In genomic region chr1:25561426-25562100, GRCh38 we compare ENCODE assay signal across 9 cellular contexts. TPM values are rescaled to one million over a fixed set of nuclear protein-coding genes. Genes with fewer than 3 reads are reported as not detected.
DNase-seq lines count a peak whose midpoint lies in the region; ATAC-seq and TF ChIP-seq lines count a peak whose summit lies in the region.
"Had no signal": no experiment of that assay in that cellular context is flagged by ENCODE, and none has a peak within 500 bp of the region (broad histone marks: within the 10 kb centered on the region; RNA-seq: fewer than 3 reads in every experiment).

No MANE protein-coding gene starts in this region.

- peaks cover 7% of the 10 kb centered on the region for H3K36me3 ChIP-seq in thoracic aorta

- peak overlapping the region; percentile 82 for H3K4me3 Mint-ChIP-seq in activated T-cell treated with anti-CD3 and anti-CD28 coated beads, Interleukin-2, amount 50 U/mL, for 4 hours
- peak overlapping the region; percentile 8 for H3K4me3 Mint-ChIP-seq in activated T-helper 2 cell treated with anti-CD3 and anti-CD28 coated beads, Interferon-gamma antibody, Interleukin-2, Interleukin-4, amounts not matched to agents 10 μg/mL and 5 μg/mL and 100 μg/mL, durations not matched to agents 14 hours and 24 hours and 36 hours (ENCODE audit: low read depth)

- TF ChIP-seq CTCF in thoracic aorta (IDR thresholded peaks at IDR 0.05), result no peak

- H3K4me3 ChIP-seq in thoracic aorta, result no peak overlapping the region

- H3K27ac ChIP-seq in layer of hippocampus (ENCODE audit: low read depth, low read length) (peak overlapping the region; percentile 99), thoracic aorta (peak overlapping the region; percentile 41)

- H3K27me3 ChIP-seq in layer of hippocampus (ENCODE audit: control insufficient read depth, insufficient read depth, low read length) (no peaks in the 10 kb centered on the region), thoracic aorta (replicated peaks; ENCODE audit: insufficient read depth) (no peaks in the 10 kb centered on the region)

- peak overlapping the region; percentile 28 for H3K27ac Mint-ChIP-seq in activated T-helper 2 cell treated with anti-CD3 and anti-CD28 coated beads, Interferon-gamma antibody, Interleukin-2, Interleukin-4, amounts not matched to agents 10 μg/mL and 5 μg/mL and 100 μg/mL, durations not matched to agents 14 hours and 24 hours and 36 hours

- H3K27me3 Mint-ChIP-seq in activated T-cell treated with anti-CD3 and anti-CD28 coated beads, Interleukin-2, amount 50 U/mL, for 4 hours (ENCODE audit: low read depth), result no peaks in the 10 kb centered on the region
- H3K27me3 Mint-ChIP-seq in activated T-helper 2 cell treated with anti-CD3 and anti-CD28 coated beads, Interferon-gamma antibody, Interleukin-2, Interleukin-4, amounts not matched to agents 10 μg/mL and 5 μg/mL and 100 μg/mL, durations not matched to agents 14 hours and 24 hours and 36 hours (ENCODE audit: low read depth), result no peaks in the 10 kb centered on the region

- no peak for ATAC-seq in activated T-cell treated with anti-CD3 and anti-CD28 coated beads, Interleukin-2, amount 50 U/mL, for 4 hours
- ATAC-seq in thoracic aorta (ENCODE audit: insufficient number of reproducible peaks, low FRiP score, low read depth) (no peak), GM18519 (IDR thresholded peaks at IDR 0.05; ENCODE audit: low FRiP score, unreplicated experiment) (no peak)

- no peak for DNase-seq in activated T-cell treated with anti-CD3 and anti-CD28 coated beads, Interleukin-2, amount 50 U/mL, for 4 hours
- DNase-seq in activated T-cell treated with anti-CD3 and anti-CD28 coated beads for 4 hours, result no peak
- no peak for DNase-seq in activated T-helper 2 cell treated with anti-CD3 and anti-CD28 coated beads, Interferon-gamma antibody, Interleukin-2, Interleukin-4, amounts not matched to agents 10 μg/mL and 5 μg/mL and 100 μg/mL, durations not matched to agents 14 hours and 24 hours and 36 hours (ENCODE audit: low spot score)
- no peak for DNase-seq in thoracic aorta (ENCODE audit: low spot score)
- DNase-seq in activated CD4-positive, CD25-positive, alpha-beta regulatory T cell (lab: John Stamatoyannopoulos, UW), result no peak
- no peak for DNase-seq in NCI-H524 (lab: John Stamatoyannopoulos, UW)
- DNase-seq: NCI-H82 had no signal

- peaks cover 15 to 45% of the 10 kb centered on the region in 2 donors for H3K4me1 ChIP-seq in thoracic aorta (ENCODE audit: control insufficient read depth in 1 of 2, low read depth in 2 of 2)

- H3K4me1 Mint-ChIP-seq in activated T-cell treated with anti-CD3 and anti-CD28 coated beads, Interleukin-2, amount 50 U/mL, for 4 hours (ENCODE audit: low read depth), result peaks cover 94% of the 10 kb centered on the region
- H3K4me1 Mint-ChIP-seq in activated T-helper 2 cell treated with anti-CD3 and anti-CD28 coated beads, Interferon-gamma antibody, Interleukin-2, Interleukin-4, amounts not matched to agents 10 μg/mL and 5 μg/mL and 100 μg/mL, durations not matched to agents 14 hours and 24 hours and 36 hours (ENCODE audit: low read depth), result peaks cover 38% of the 10 kb centered on the region

- H3K9me3 Mint-ChIP-seq in activated T-cell treated with anti-CD3 and anti-CD28 coated beads, Interleukin-2, amount 50 U/mL, for 4 hours, result no peaks in the 10 kb centered on the region
- H3K9me3 Mint-ChIP-seq in activated T-helper 2 cell treated with anti-CD3 and anti-CD28 coated beads, Interferon-gamma antibody, Interleukin-2, Interleukin-4, amounts not matched to agents 10 μg/mL and 5 μg/mL and 100 μg/mL, durations not matched to agents 14 hours and 24 hours and 36 hours, result no peaks in the 10 kb centered on the region

- no peaks in the 10 kb centered on the region for H3K9me3 ChIP-seq in thoracic aorta

- intact Hi-C loops in activated T-helper 2 cell treated with anti-CD3 and anti-CD28 coated beads, Interferon-gamma antibody, Interleukin-2, Interleukin-4, amounts not matched to agents 10 μg/mL and 5 μg/mL and 100 μg/mL, durations not matched to agents 14 hours and 24 hours and 36 hours (cut with micrococcal nuclease), result no loop called here

- no peaks in the 10 kb centered on the region for H3K36me3 Mint-ChIP-seq in activated T-cell treated with anti-CD3 and anti-CD28 coated beads, Interleukin-2, amount 50 U/mL, for 4 hours (ENCODE audit: insufficient read depth)
- peaks cover 10% of the 10 kb centered on the region for H3K36me3 Mint-ChIP-seq in activated T-helper 2 cell treated with anti-CD3 and anti-CD28 coated beads, Interferon-gamma antibody, Interleukin-2, Interleukin-4, amounts not matched to agents 10 μg/mL and 5 μg/mL and 100 μg/mL, durations not matched to agents 14 hours and 24 hours and 36 hours (ENCODE audit: low read depth)

RNA-seq across cellular contexts. Expression of gene LDLRAP1, which starts 18.2 kb away (rescaled TPM):
- 10 to 100 TPM in 1 of 3 donors, 1 to 10 TPM in 2; 7.6 to 11.4 (median 9.2) TPM for total RNA-seq in activated T-cell treated with anti-CD3 and anti-CD28 coated beads, Interleukin-2, amount 50 U/mL, for 4 hours
- total RNA-seq in activated T-helper 2 cell treated with anti-CD3 and anti-CD28 coated beads, Interferon-gamma antibody, Interleukin-2, Interleukin-4, amounts not matched to agents 10 μg/mL and 5 μg/mL and 100 μg/mL, durations not matched to agents 14 hours and 24 hours and 36 hours, result 6.3 and 7.2 TPM in 2 replicates
- 10 to 100 TPM; 35.2 to 55.2 TPM for total RNA-seq in thoracic aorta

RNA-seq across cellular contexts. Expression of gene MAN1C1, which starts 55.0 kb away (rescaled TPM):
- 1 to 10 TPM; 2.7 to 5.7 (median 3.1) TPM for total RNA-seq in activated T-cell treated with anti-CD3 and anti-CD28 coated beads, Interleukin-2, amount 50 U/mL, for 4 hours
- 4.1 and 5.0 TPM in 2 replicates for total RNA-seq in activated T-helper 2 cell treated with anti-CD3 and anti-CD28 coated beads, Interferon-gamma antibody, Interleukin-2, Interleukin-4, amounts not matched to agents 10 μg/mL and 5 μg/mL and 100 μg/mL, durations not matched to agents 14 hours and 24 hours and 36 hours
- total RNA-seq in thoracic aorta, result 10 to 100 TPM; 21.0 to 26.0 TPM
